8 cellular contexts compared by ENCODE assay signal in the genomic region with DNA sequence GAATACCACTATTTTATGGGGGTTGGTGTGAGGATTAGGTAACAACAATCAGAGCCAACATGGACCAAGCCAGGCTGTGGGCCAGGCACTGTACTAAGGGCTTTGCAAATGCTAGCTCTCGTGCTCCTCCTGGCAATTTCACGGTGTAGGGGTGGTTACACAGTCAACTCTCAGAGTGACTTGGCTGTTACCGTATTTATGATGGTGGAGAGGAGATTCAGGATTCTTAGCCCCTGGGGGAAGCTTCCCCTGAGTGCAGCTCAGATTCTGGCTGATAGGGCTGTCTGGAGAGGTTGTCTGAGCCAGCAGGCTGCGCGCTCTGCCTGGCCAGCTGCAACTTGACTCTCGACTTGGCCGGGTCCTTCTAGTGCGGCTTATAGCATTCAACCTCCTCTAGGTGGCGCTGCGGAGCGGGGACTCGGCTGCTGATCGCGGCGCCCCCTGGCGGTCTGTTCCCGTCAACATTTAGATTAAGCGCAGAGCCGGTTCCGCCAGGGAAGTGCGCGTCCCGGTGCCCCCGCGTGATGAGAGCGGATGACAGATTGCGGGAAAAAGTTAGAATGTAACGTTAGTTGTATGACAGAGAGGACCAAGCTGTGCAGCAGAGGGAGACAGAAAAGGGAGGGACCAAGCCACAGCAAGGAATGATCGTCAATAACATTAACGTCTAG. TPM values are rescaled to one million over a fixed set of nuclear protein-coding genes. Genes with fewer than 3 reads are reported as not detected.
DNase-seq lines count a peak whose midpoint lies in the region; ATAC-seq and TF ChIP-seq lines count a peak whose summit lies in the region.

No MANE protein-coding gene starts in this region.

- no peak overlapping the region for H2AK5ac ChIP-seq in mesendoderm (ENCODE audit: low read length)

- DNase-seq in HT1080 (ENCODE audit: low read depth) = peak; percentile 62
- peak; percentile 86 to 89 for DNase-seq in NOMO-1 (lab: John Stamatoyannopoulos, UW; ENCODE audit: unreplicated experiment in 2 of 2)
- peak; percentile 80 to 96 for DNase-seq in activated CD8-positive, alpha-beta memory T cell treated with anti-CD3 and anti-CD28 coated beads for 1 hour (ENCODE audit: extremely low read depth in 1 of 2, low read depth in 1 of 2)
- DNase-seq in effector CD8-positive, alpha-beta T cell (lab: John Stamatoyannopoulos, UW) = peak; percentile 91
- peak; percentile 95 for DNase-seq in mesendoderm
- DNase-seq in stimulated activated CD8-positive, alpha-beta memory T cell treated with anti-CD3 and anti-CD28 coated beads, Interleukin-15, amount 100 ng/mL, for 48 hours (ENCODE audit: low read depth in 2 of 2) = peak; percentile 81 to 82

- no peaks in the 10 kb centered on the region for H3K36me3 ChIP-seq in DOHH2 (ENCODE audit: control insufficient read depth, low read length)
- no peaks in the 10 kb centered on the region for H3K36me3 ChIP-seq in mesendoderm (ENCODE audit: control insufficient read depth, insufficient read depth, low read length)

- peak overlapping the region; percentile 56 for H3K56ac ChIP-seq in mesendoderm (ENCODE audit: low read length)

- H2BK15ac ChIP-seq in mesendoderm (replicated peaks; ENCODE audit: low read depth) = no peak overlapping the region

- H3K27me3 ChIP-seq in DOHH2 (ENCODE audit: control insufficient read depth, low read length) (no peaks in the 10 kb centered on the region), mesendoderm (ENCODE audit: insufficient read depth, low read length, poor library complexity) (no peaks in the 10 kb centered on the region)

- H4K5ac ChIP-seq in mesendoderm (ENCODE audit: low read length) = no peak overlapping the region

- H3K27ac ChIP-seq in DOHH2 (ENCODE audit: low read depth, low read length) = no peak overlapping the region
- no peak overlapping the region for H3K27ac ChIP-seq in mesendoderm (ENCODE audit: low read depth, low read length)

- H3K4me3 ChIP-seq in DOHH2 (ENCODE audit: low read length) = peak overlapping the region; percentile 42
- no peak overlapping the region for H3K4me3 ChIP-seq in mesendoderm (ENCODE audit: low read length)

- H3K9ac ChIP-seq in mesendoderm (ENCODE audit: low read length) = peak overlapping the region; percentile 34

- H4K20me1 ChIP-seq in DOHH2 (ENCODE audit: control insufficient read depth, insufficient read depth, low read depth, low read length) = no peaks in the 10 kb centered on the region

- H3K9me2 ChIP-seq in DOHH2 (replicated peaks; ENCODE audit: control insufficient read depth, low read length) = no peaks in the 10 kb centered on the region

- H3K4ac ChIP-seq in mesendoderm (ENCODE audit: low read depth, low read length) = no peak overlapping the region

- TF ChIP-seq CTCF in DOHH2 (IDR thresholded peaks at IDR 0.05; ENCODE audit: low read depth, low read length, poor library complexity, severe bottlenecking) = peak; percentile 100

- no peak overlapping the region for H3K23ac ChIP-seq in mesendoderm (ENCODE audit: low read length)

- no CpG with 5 or more reads among the region's 30 CpGs for WGBS in mesendoderm (ENCODE audit: extremely low coverage, insufficient coverage, low lambda C conversion rate)

- no peak overlapping the region for H3K18ac ChIP-seq in mesendoderm (ENCODE audit: low read length)

- peaks cover 66% of the 10 kb centered on the region for H3K4me1 ChIP-seq in DOHH2 (ENCODE audit: control insufficient read depth, low read length)
- H3K4me1 ChIP-seq in mesendoderm (ENCODE audit: control insufficient read depth, low read depth, low read length) = peaks cover 2% of the 10 kb centered on the region

- peak overlapping the region; percentile 54 for H3K4me2 ChIP-seq in DOHH2 (ENCODE audit: low read length)
- H3K4me2 ChIP-seq in mesendoderm (ENCODE audit: low read length) = no peak overlapping the region

- no peak for ATAC-seq in HG03565 (IDR thresholded peaks at IDR 0.05; ENCODE audit: unreplicated experiment)

- peaks cover 9% of the 10 kb centered on the region; the same call in 1 of the 2 replicates for H3K9me3 ChIP-seq in DOHH2 (ENCODE audit: control insufficient read depth, insufficient read depth, low read length)

- H3K79me1 ChIP-seq in mesendoderm (ENCODE audit: low read length) = no peaks in the 10 kb centered on the region

- no peak overlapping the region for H2BK120ac ChIP-seq in mesendoderm (ENCODE audit: low read depth, low read length)

- no peak overlapping the region for H4K8ac ChIP-seq in mesendoderm (ENCODE audit: low read depth, low read length)

- H3K79me2 ChIP-seq in DOHH2 (ENCODE audit: control insufficient read depth, low read length) = no peaks in the 10 kb centered on the region
- H3K79me2 ChIP-seq in mesendoderm (ENCODE audit: control insufficient read depth, insufficient read depth, low read length) = no peaks in the 10 kb centered on the region

- H2BK5ac ChIP-seq in mesendoderm (ENCODE audit: low read length) = no peak overlapping the region

- H3F3A ChIP-seq in DOHH2 (ENCODE audit: control insufficient read depth, insufficient read depth) = peaks cover 39% of the 10 kb centered on the region

RNA-seq across cellular contexts. Expression of a gene that starts 4.5 kb away (rescaled TPM):
- not detected in 2 replicates for total RNA-seq in HT1080 (2014; rRNA removed; shearing (Covaris generic))
- polyA plus RNA-seq in HT1080 (2015; cell fraction: cytosol; rRNA removed) = not detected in 2 replicates
- polyA plus RNA-seq in HT1080 (2015; cell fraction: nucleus; rRNA removed) = not detected in 2 replicates
- not detected for polyA plus RNA-seq in mesendoderm (2013, experiment 1 of 2)
- polyA plus RNA-seq in mesendoderm (2013, experiment 2 of 2) = not detected

RNA-seq across cellular contexts. Expression of a gene that starts 39.4 kb away (rescaled TPM):
- not detected in 2 replicates for total RNA-seq in HT1080 (2014; rRNA removed; shearing (Covaris generic))
- not detected in 2 replicates for polyA plus RNA-seq in HT1080 (2015; cell fraction: cytosol; rRNA removed)
- not detected in 2 replicates for polyA plus RNA-seq in HT1080 (2015; cell fraction: nucleus; rRNA removed)
- polyA plus RNA-seq in mesendoderm (2013, experiment 1 of 2) = 1.1 TPM
- 1.7 TPM for polyA plus RNA-seq in mesendoderm (2013, experiment 2 of 2)

RNA-seq across cellular contexts. Expression of a gene that starts 57.2 kb away (rescaled TPM):
- not detected in 2 replicates for total RNA-seq in HT1080 (2014; rRNA removed; shearing (Covaris generic))
- not detected in 2 replicates for polyA plus RNA-seq in HT1080 (2015; cell fraction: cytosol; rRNA removed)
- not detected in 2 replicates for polyA plus RNA-seq in HT1080 (2015; cell fraction: nucleus; rRNA removed)
- 0.01 TPM for polyA plus RNA-seq in mesendoderm (2013, experiment 1 of 2)
- polyA plus RNA-seq in mesendoderm (2013, experiment 2 of 2) = 0.03 TPM
